Comparison of ENCODE assay signal across 8 cellular contexts in genomic region chr17:57407287-57408063, GRCh38.
DNase-seq lines count a peak whose midpoint lies in the region; ATAC-seq and TF ChIP-seq lines count a peak whose summit lies in the region.

No MANE protein-coding gene starts in this region.

- no peak for TF ChIP-seq CTCF in activated CD8-positive, alpha-beta T cell treated with anti-CD3 and anti-CD28 coated beads for 36 hours (IDR thresholded peaks at IDR 0.05)
- no peak for TF ChIP-seq CTCF in omental fat pad (IDR thresholded peaks at IDR 0.05)

- peaks cover 21% of the 10 kb centered on the region for H3K4me1 ChIP-seq in CD4-positive, CD25-positive, alpha-beta regulatory T cell (ENCODE audit: control insufficient read depth, insufficient read depth, low read length, poor library complexity, severe bottlenecking)
- peaks cover 26 to 38% of the 10 kb centered on the region in 2 donors for H3K4me1 ChIP-seq in mucosa of rectum (ENCODE audit: control insufficient read depth in 2 of 2, insufficient read depth in 2 of 2, low read length in 2 of 2)

- intact Hi-C loops in activated CD8-positive, alpha-beta T cell treated with anti-CD3 and anti-CD28 coated beads for 36 hours (cut with micrococcal nuclease) = no loop called here

- no peaks in the 10 kb centered on the region for H3K27me3 Mint-ChIP-seq in CD4-positive, CD25-positive, alpha-beta regulatory T cell
- H3K27me3 Mint-ChIP-seq in activated CD8-positive, alpha-beta T cell treated with anti-CD3 and anti-CD28 coated beads for 36 hours = no peaks in the 10 kb centered on the region

- peaks cover 0 to 1% (median 0%) of the 10 kb centered on the region in 7 donors for H3K9me3 Mint-ChIP-seq in CD4-positive, CD25-positive, alpha-beta regulatory T cell
- no peaks in the 10 kb centered on the region for H3K9me3 Mint-ChIP-seq in activated CD8-positive, alpha-beta T cell treated with anti-CD3 and anti-CD28 coated beads for 36 hours

- H3K9ac ChIP-seq in mucosa of rectum (ENCODE audit: low read depth in 1 of 2, low read length in 2 of 2) = peak overlapping the region; percentile 41 to 67

- POLR2A ChIA-PET in activated CD8-positive, alpha-beta T cell treated with anti-CD3 and anti-CD28 coated beads for 36 hours (lab: Charles Lee) = interaction anchor here (0.9 kb wide), 1 partner anchor 16 kb away, joined by 3 read pairs; no protein-coding TSS in a partner anchor

- peak overlapping the region; percentile 41 to 83 (median 64) for H3K4me3 Mint-ChIP-seq in CD4-positive, CD25-positive, alpha-beta regulatory T cell
- H3K4me3 Mint-ChIP-seq in activated CD8-positive, alpha-beta T cell treated with anti-CD3 and anti-CD28 coated beads for 36 hours = peak overlapping the region; percentile 34

- peak in 1 of 3 donors; percentile 10 for DNase-seq in CD4-positive, CD25-positive, alpha-beta regulatory T cell
- DNase-seq in activated CD8-positive, alpha-beta T cell treated with anti-CD3 and anti-CD28 coated beads for 36 hours = no peak
- no peak for DNase-seq in Ammon's horn (ENCODE audit: low spot score)
- DNase-seq in stimulated activated CD4-positive, alpha-beta T cell treated with anti-CD3 and anti-CD28 coated beads, Interleukin-1b, Interleukin-23, amount 100 ng/mL, for 48 hours = no peak
- no peak for DNase-seq in epidermal melanocyte (ENCODE audit: insufficient read length, low spot score)
- no peak for DNase-seq in omental fat pad (ENCODE audit: low spot score)

- no peak overlapping the region for H3K27ac ChIP-seq in CD4-positive, CD25-positive, alpha-beta regulatory T cell (ENCODE audit: insufficient read depth, low read length, poor library complexity, severe bottlenecking)
- H3K27ac ChIP-seq in KOPT-K1 (ENCODE audit: low read depth, low read length, poor library complexity, severe bottlenecking) = peak overlapping the region; percentile 97
- peak overlapping the region; percentile 86 to 94 for H3K27ac ChIP-seq in mucosa of rectum (ENCODE audit: low read depth in 2 of 2, low read length in 2 of 2)

- no peaks in the 10 kb centered on the region for H3K9me3 ChIP-seq in CD4-positive, CD25-positive, alpha-beta regulatory T cell (ENCODE audit: control insufficient read depth in 2 of 2, low read length in 2 of 2)
- H3K9me3 ChIP-seq in KOPT-K1 (ENCODE audit: insufficient read depth, low read length, poor library complexity, severe bottlenecking) = no peaks in the 10 kb centered on the region
- no peaks in the 10 kb centered on the region for H3K9me3 ChIP-seq in mucosa of rectum (ENCODE audit: control insufficient read depth in 2 of 2, low read length in 2 of 2)

- no peak for ATAC-seq in CD4-positive, CD25-positive, alpha-beta regulatory T cell (ENCODE audit: low read depth in 2 of 2)
- ATAC-seq in activated CD8-positive, alpha-beta T cell treated with anti-CD3 and anti-CD28 coated beads for 36 hours = peak; percentile 45
- no peak for ATAC-seq in omental fat pad (ENCODE audit: low FRiP score)

- CTCF ChIA-PET in activated CD8-positive, alpha-beta T cell treated with anti-CD3 and anti-CD28 coated beads for 36 hours (lab: Charles Lee) = interaction anchor here (0.8 to 3.2 kb wide), 13 partner anchors 11 to 426 kb away, joined by 3 to 32 read pairs (median 3); no protein-coding TSS in a partner anchor

- H3K4me3 ChIP-seq in CD4-positive, CD25-positive, alpha-beta regulatory T cell (ENCODE audit: low read depth, low read length) = no peak overlapping the region
- H3K4me3 ChIP-seq in mucosa of rectum (ENCODE audit: low read length in 2 of 2) = peak overlapping the region; percentile 19 to 29

- H3K4me1 Mint-ChIP-seq in CD4-positive, CD25-positive, alpha-beta regulatory T cell = peaks cover 39 to 57% (median 52%) of the 10 kb centered on the region in 4 donors
- H3K4me1 Mint-ChIP-seq in activated CD8-positive, alpha-beta T cell treated with anti-CD3 and anti-CD28 coated beads for 36 hours (ENCODE audit: low read depth) = peaks cover 45% of the 10 kb centered on the region

- H3K36me3 Mint-ChIP-seq in CD4-positive, CD25-positive, alpha-beta regulatory T cell = peaks cover 20% of the 10 kb centered on the region
- peaks cover 11% of the 10 kb centered on the region for H3K36me3 Mint-ChIP-seq in activated CD8-positive, alpha-beta T cell treated with anti-CD3 and anti-CD28 coated beads for 36 hours (ENCODE audit: low read depth)

- H3K27ac Mint-ChIP-seq in CD4-positive, CD25-positive, alpha-beta regulatory T cell = peak overlapping the region; percentile 57 to 91 (median 88)
- peak overlapping the region; percentile 71 for H3K27ac Mint-ChIP-seq in activated CD8-positive, alpha-beta T cell treated with anti-CD3 and anti-CD28 coated beads for 36 hours

- peaks cover 19% of the 10 kb centered on the region for H3K36me3 ChIP-seq in CD4-positive, CD25-positive, alpha-beta regulatory T cell (ENCODE audit: control insufficient read depth, insufficient read depth, low read length)
- H3K36me3 ChIP-seq in KOPT-K1 (ENCODE audit: insufficient read depth, low read length) = peaks cover 48% of the 10 kb centered on the region
- H3K36me3 ChIP-seq in mucosa of rectum (ENCODE audit: control insufficient read depth in 2 of 2, insufficient read depth in 2 of 2, low read length in 2 of 2) = no peaks in the 10 kb centered on the region

- H3K27me3 ChIP-seq in CD4-positive, CD25-positive, alpha-beta regulatory T cell (ENCODE audit: control insufficient read depth, insufficient read depth, low read length) = no peaks in the 10 kb centered on the region
- H3K27me3 ChIP-seq in mucosa of rectum (ENCODE audit: control insufficient read depth in 2 of 2, insufficient read depth in 2 of 2, low read length in 2 of 2) = no peaks in the 10 kb centered on the region
